In genomic region chr10:61971016-61971350, GRCh38 we compare ENCODE assay signal across 12 cellular contexts.
A peak's percentile ranks its signal among the peaks of the same experiment; 100 is the strongest.
DNase-seq lines count a peak whose midpoint lies in the region; ATAC-seq, FAIRE-seq and TF ChIP-seq lines count a peak whose summit lies in the region.
"Had no signal": no experiment of that assay in that cellular context is flagged by ENCODE, and none has a peak within 500 bp of the region (broad histone marks: within the 10 kb centered on the region; RNA-seq: fewer than 3 reads in every experiment).

No MANE protein-coding gene starts in this region.

- DNase-seq in left ventricle myocardium inferior, result no peak
- no peak for DNase-seq in left cardiac atrium
- peak; percentile 29 for DNase-seq in astrocyte of the cerebellum (ENCODE audit: low read depth)
- DNase-seq in uterus, result no peak
- DNase-seq in D721Med (ENCODE audit: insufficient read length, low spot score), result no peak
- DNase-seq: activated gamma-delta T cell; NCI-H1436 treated with DMSO at 0.1 percent for 48 hours; stimulated activated CD4-positive, alpha-beta T cell treated with anti-CD3 and anti-CD28 coated beads, Interleukin-2, amount 100 ng/mL, for 48 hours; thyroid gland had no signal

- peak overlapping the region; percentile 67 for H3K27ac ChIP-seq in left ventricle myocardium inferior (replicated peaks)
- peak overlapping the region; percentile 0 for H3K27ac ChIP-seq in muscle layer of duodenum (ENCODE audit: low read length)
- H3K27ac ChIP-seq in uterus, result peak overlapping the region; percentile 71 to 81

- H3K4me1 ChIP-seq in left ventricle myocardium inferior (peaks cover 55% of the 10 kb centered on the region), muscle layer of duodenum (ENCODE audit: control insufficient read depth in 1 of 2, insufficient read depth in 2 of 2, low read length in 2 of 2) (peaks cover 15 to 45% of the 10 kb centered on the region in 2 donors), uterus (peaks cover 0 to 7% of the 10 kb centered on the region in 2 donors)

- H3K36me3 ChIP-seq in left ventricle myocardium inferior (no peaks in the 10 kb centered on the region), muscle layer of duodenum (ENCODE audit: control insufficient read depth in 1 of 2, insufficient read depth in 2 of 2, low read length in 2 of 2) (no peaks in the 10 kb centered on the region), uterus (no peaks in the 10 kb centered on the region)
- H3K36me3 ChIP-seq: thyroid gland had no signal

- no peaks in the 10 kb centered on the region for H3K9me3 ChIP-seq in left ventricle myocardium inferior (replicated peaks)
- H3K9me3 ChIP-seq in muscle layer of duodenum (ENCODE audit: control insufficient read depth in 1 of 2, low read length in 2 of 2), result no peaks in the 10 kb centered on the region
- no peaks in the 10 kb centered on the region for H3K9me3 ChIP-seq in uterus
- H3K9me3 ChIP-seq: thyroid gland had no signal

- no peak for TF ChIP-seq POLR2A in uterus (IDR thresholded peaks at IDR 0.05)

- H3K4me3 ChIP-seq in left ventricle myocardium inferior, result no peak overlapping the region
- no peak overlapping the region for H3K4me3 ChIP-seq in astrocyte of the cerebellum (ENCODE audit: low read depth, low read length)
- no peak overlapping the region for H3K4me3 ChIP-seq in muscle layer of duodenum (ENCODE audit: low read depth in 1 of 2, low read length in 2 of 2)
- no peak overlapping the region for H3K4me3 ChIP-seq in uterus
- H3K4me3 ChIP-seq: thyroid gland had no signal

- H3K27me3 ChIP-seq in left ventricle myocardium inferior (ENCODE audit: low read depth), result no peaks in the 10 kb centered on the region
- no peaks in the 10 kb centered on the region for H3K27me3 ChIP-seq in muscle layer of duodenum (ENCODE audit: low read depth, low read length)
- no peaks in the 10 kb centered on the region for H3K27me3 ChIP-seq in uterus
- H3K27me3 ChIP-seq: thyroid gland had no signal

- TF ChIP-seq CTCF in left ventricle myocardium inferior (IDR thresholded peaks at IDR 0.05; ENCODE audit: borderline replicate concordance) (no peak), astrocyte of the cerebellum (IDR thresholded peaks at IDR 0.05; ENCODE audit: low read depth, low read length, missing control alignments) (no peak), uterus (IDR thresholded peaks at IDR 0.05) (no peak), D721Med (IDR thresholded peaks at IDR 0.05; ENCODE audit: insufficient read depth, missing control alignments) (no peak)

- ATAC-seq in left cardiac atrium, result no peak
- no peak for ATAC-seq in HG02642 (IDR thresholded peaks at IDR 0.05; ENCODE audit: poor library complexity, unreplicated experiment)
- no peak for ATAC-seq in GM18520 (IDR thresholded peaks at IDR 0.05; ENCODE audit: unreplicated experiment)

- intact Hi-C loops in left ventricle myocardium inferior (cut with micrococcal nuclease) (no loop called here), left cardiac atrium (cut with DNase I) (no loop called here), uterus (cut with DNase I; ENCODE audit: low total_unique reads) (no loop called here)

- no peak for FAIRE-seq in D721Med (lab: Jason Lieb, UNC)

- in situ Hi-C loops in astrocyte of the cerebellum (cut with HindIII; ENCODE audit: low sequenced_read_pairs), result no loop called here

Comparison
In these comparisons a context has a peak if more than half of its experiments do, and no peak if none do; other contexts are left out.
1. H3K27ac ChIP-seq: peak in every context shown above with its lines; median percentile 76 in uterus; 67 in left ventricle myocardium inferior; 0 in muscle layer of duodenum.